ENCODE assay signal across 8 cellular contexts in the genomic region with DNA sequence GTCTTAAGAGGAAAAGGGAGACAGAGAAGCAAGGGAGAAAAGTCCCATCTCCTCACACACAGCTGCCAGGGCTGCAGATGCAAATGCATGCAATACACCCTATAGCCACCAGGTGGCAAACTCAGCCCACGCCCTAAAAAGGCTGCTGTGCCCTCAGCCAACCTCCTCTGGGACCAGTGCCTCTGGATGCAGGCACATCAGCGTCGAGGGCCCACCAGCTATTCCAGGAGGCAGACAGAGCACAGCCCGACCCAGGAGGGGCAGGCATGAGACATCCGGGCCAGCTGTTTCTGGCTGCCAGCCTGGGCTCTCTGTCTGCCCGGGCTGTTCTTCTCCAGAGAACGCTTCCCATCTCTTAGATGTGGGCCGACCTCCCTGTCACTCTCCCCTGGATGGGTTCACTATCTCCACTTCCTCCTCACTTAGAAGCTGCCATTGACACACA. TPM values are rescaled to one million over a fixed set of nuclear protein-coding genes. Genes with fewer than 3 reads are reported as not detected.
A peak's percentile ranks its signal among the peaks of the same experiment; 100 is the strongest.
DNase-seq lines count a peak whose midpoint lies in the region; ATAC-seq and TF ChIP-seq lines count a peak whose summit lies in the region.

No MANE protein-coding gene starts in this region.

- H3K4me3 ChIP-seq in BJ (ENCODE audit: low read depth, low read length), result no peak overlapping the region
- H3K4me3 ChIP-seq in HAP-1, result no peak overlapping the region

- no peaks in the 10 kb centered on the region for H3K27me3 Mint-ChIP-seq in chondrocyte (ENCODE audit: low read depth)

- H3K9me3 ChIP-seq in HAP-1, result no peaks in the 10 kb centered on the region

- no peak overlapping the region for H3K4me3 Mint-ChIP-seq in chondrocyte (ENCODE audit: unreplicated experiment)

- no peaks in the 10 kb centered on the region for H3K4me1 ChIP-seq in HAP-1

- CTCF ChIA-PET in BJ (lab: Yijun Ruan, JAX), result interaction anchor here (0.5 to 21.8 kb wide), 39 partner anchors 9 to 389 kb away, joined by 3 to 389 read pairs (median 4); partner anchors contain the start of genes ARRB1 and MAP6

- no peak for ATAC-seq in GM18498 (IDR thresholded peaks at IDR 0.05; ENCODE audit: unreplicated experiment)

- no peak for DNase-seq in BJ (ENCODE audit: low read depth)
- peak; percentile 36 to 84 for DNase-seq in HAP-1 (ENCODE audit: low spot score in 2 of 2)
- DNase-seq in NCI-H446 treated with DMSO at 0.1 percent for 48 hours (lab: John Stamatoyannopoulos, UW), result peak; percentile 48
- peak; percentile 85 for DNase-seq in activated CD4-positive, alpha-beta T cell treated with anti-CD3 and anti-CD28 coated beads for 48 hours
- DNase-seq in chondrocyte (ENCODE audit: low spot score), result no peak
- peak; percentile 87 for DNase-seq in left kidney (ENCODE audit: low read depth, low spot score)
- DNase-seq in stimulated activated CD4-positive, alpha-beta T cell treated with anti-CD3 and anti-CD28 coated beads, Interleukin-2, amount 100 ng/mL, for 4 hours (ENCODE audit: low read depth), result peak; percentile 64

- TF ChIP-seq CTCF in BJ (IDR thresholded peaks at IDR 0.05; ENCODE audit: insufficient read depth, low read depth, low read length) (peak; percentile 92), chondrocyte (IDR thresholded peaks at IDR 0.05) (peak; percentile 97)

- H3K36me3 ChIP-seq in BJ (ENCODE audit: control insufficient read depth, insufficient read depth, low read length) (peaks cover 5% of the 10 kb centered on the region), HAP-1 (replicated peaks) (no peaks in the 10 kb centered on the region)

- H3K27me3 ChIP-seq in BJ (ENCODE audit: control insufficient read depth, insufficient read depth, low read length) (no peaks in the 10 kb centered on the region), HAP-1 (ENCODE audit: low read depth) (no peaks in the 10 kb centered on the region)

- in situ Hi-C loops in HAP-1 (cut with MboI; ENCODE audit: low sequenced_read_pairs), result no loop called here

- H3K4me1 Mint-ChIP-seq in chondrocyte (ENCODE audit: low read depth), result peaks cover 10% of the 10 kb centered on the region

- no peaks in the 10 kb centered on the region for H3K9me3 Mint-ChIP-seq in chondrocyte (ENCODE audit: low read depth)

- H3K36me3 Mint-ChIP-seq in chondrocyte (ENCODE audit: low read depth), result no peaks in the 10 kb centered on the region

- POLR2A ChIA-PET in BJ (lab: Charles Lee), result no interaction called here

- peak overlapping the region; percentile 57 for H3K27ac Mint-ChIP-seq in chondrocyte (ENCODE audit: unreplicated experiment)

RNA-seq across cellular contexts. Expression of gene TPBGL, which starts 39.7 kb away (rescaled TPM):
- not detected in 2 replicates for polyA plus RNA-seq in BJ (2011; rRNA removed)
- not detected in 2 replicates for polyA minus RNA-seq in BJ (2011; rRNA and poly(A)+ RNA removed)
- 0.24 to 0.82 TPM (median 0.74 TPM) in 3 replicates for total RNA-seq in chondrocyte

Comparison
In these comparisons a context has a peak if more than half of its experiments do, and no peak if none do; other contexts are left out.
1. DNase-seq: peak in HAP-1 (2 of 2), NCI-H446 treated with DMSO at 0.1 percent for 48 hours (single experiment), activated CD4-positive, alpha-beta T cell treated with anti-CD3 and anti-CD28 coated beads for 48 hours (single experiment), left kidney (single experiment) and stimulated activated CD4-positive, alpha-beta T cell treated with anti-CD3 and anti-CD28 coated beads, Interleukin-2, amount 100 ng/mL, for 4 hours (single experiment); none in BJ (single experiment) and chondrocyte (single experiment).